Comparison of ENCODE assay signal across 11 cellular contexts in genomic region chr1:21295545-21295944, GRCh38. TPM values are rescaled to one million over a fixed set of nuclear protein-coding genes. Genes with fewer than 3 reads are reported as not detected.
DNase-seq lines count a peak whose midpoint lies in the region; ATAC-seq and TF ChIP-seq lines count a peak whose summit lies in the region.
"Had no signal": no experiment of that assay in that cellular context is flagged by ENCODE, and none has a peak within 500 bp of the region (broad histone marks: within the 10 kb centered on the region; RNA-seq: fewer than 3 reads in every experiment).

No MANE protein-coding gene starts in this region.

- H3K36me3 Mint-ChIP-seq in activated CD4-positive, alpha-beta T cell treated with anti-CD3 and anti-CD28 coated beads for 36 hours (ENCODE audit: low read depth), result peaks cover 30% of the 10 kb centered on the region
- H3K36me3 Mint-ChIP-seq in T-helper 17 cell (ENCODE audit: low read depth), result peaks cover 2% of the 10 kb centered on the region
- no peaks in the 10 kb centered on the region for H3K36me3 Mint-ChIP-seq in mesothelial cell of epicardium

- no peaks in the 10 kb centered on the region for H3K27me3 Mint-ChIP-seq in activated CD4-positive, alpha-beta T cell treated with anti-CD3 and anti-CD28 coated beads for 36 hours
- no peaks in the 10 kb centered on the region for H3K27me3 Mint-ChIP-seq in T-helper 17 cell
- no peaks in the 10 kb centered on the region for H3K27me3 Mint-ChIP-seq in mesothelial cell of epicardium (ENCODE audit: low read depth)

- peak overlapping the region; percentile 21 for H3K4me3 Mint-ChIP-seq in activated CD4-positive, alpha-beta T cell treated with anti-CD3 and anti-CD28 coated beads for 36 hours
- H3K4me3 Mint-ChIP-seq in T-helper 17 cell (peak overlapping the region; percentile 63), mesothelial cell of epicardium (no peak overlapping the region)

- intact Hi-C loops in activated CD4-positive, alpha-beta T cell treated with anti-CD3 and anti-CD28 coated beads for 36 hours (cut with DNase I, micrococcal nuclease), result loop anchor here (2.0 to 5.0 kb wide), 3 partner anchors 15 to 757 kb away; partner anchors contain the start of gene CDC42 (in 1 of the 2)

- POLR2A ChIA-PET in activated CD4-positive, alpha-beta T cell treated with anti-CD3 and anti-CD28 coated beads for 36 hours (lab: Charles Lee), result interaction anchor here (0.6 to 4.6 kb wide), 4 partner anchors 30 to 1903 kb away, joined by 4 to 62 read pairs (median 6); no protein-coding TSS in a partner anchor

- CTCF ChIA-PET in activated CD4-positive, alpha-beta T cell treated with anti-CD3 and anti-CD28 coated beads for 36 hours (lab: Charles Lee), result interaction anchor here (0.6 to 3.3 kb wide), 8 partner anchors 25 to 73 kb away, joined by 3 to 29 read pairs (median 4); no protein-coding TSS in a partner anchor

- no peaks in the 10 kb centered on the region for H3K9me3 ChIP-seq in T-helper 17 cell (ENCODE audit: control insufficient read depth, low read length, poor library complexity, severe bottlenecking)
- H3K9me3 ChIP-seq in stomach smooth muscle (ENCODE audit: control insufficient read depth in 2 of 2, low read length in 2 of 2), result no peaks in the 10 kb centered on the region
- H3K9me3 ChIP-seq: testis had no signal

- no peaks in the 10 kb centered on the region for H3K9me3 Mint-ChIP-seq in activated CD4-positive, alpha-beta T cell treated with anti-CD3 and anti-CD28 coated beads for 36 hours (ENCODE audit: low read depth)
- no peaks in the 10 kb centered on the region for H3K9me3 Mint-ChIP-seq in mesothelial cell of epicardium

- peak overlapping the region; percentile 97 for H3K27ac Mint-ChIP-seq in activated CD4-positive, alpha-beta T cell treated with anti-CD3 and anti-CD28 coated beads for 36 hours
- peak overlapping the region; percentile 100 for H3K27ac Mint-ChIP-seq in T-helper 17 cell
- no peak overlapping the region for H3K27ac Mint-ChIP-seq in mesothelial cell of epicardium

- H3K36me3 ChIP-seq in stomach smooth muscle (ENCODE audit: control insufficient read depth in 2 of 2, insufficient read depth in 2 of 2, low read length in 2 of 2), result peaks cover 0 to 5% of the 10 kb centered on the region in 2 donors

- peaks cover 93% of the 10 kb centered on the region for H3K4me1 Mint-ChIP-seq in activated CD4-positive, alpha-beta T cell treated with anti-CD3 and anti-CD28 coated beads for 36 hours
- H3K4me1 Mint-ChIP-seq in T-helper 17 cell (peaks cover 60% of the 10 kb centered on the region), mesothelial cell of epicardium (peaks cover 11% of the 10 kb centered on the region)

- H3K4me3 ChIP-seq in stomach smooth muscle (ENCODE audit: low read length in 2 of 2), result no peak overlapping the region
- H3K4me3 ChIP-seq: testis had no signal

- peak overlapping the region in 1 of 2 donors; percentile 42 for H3K9ac ChIP-seq in stomach smooth muscle (ENCODE audit: low read length in 2 of 2)

- no peaks in the 10 kb centered on the region for H3K27me3 ChIP-seq in foreskin keratinocyte
- no peaks in the 10 kb centered on the region for H3K27me3 ChIP-seq in stomach smooth muscle (ENCODE audit: control insufficient read depth in 1 of 2, insufficient read depth in 2 of 2, low read length in 2 of 2)
- H3K27me3 ChIP-seq: testis had no signal

- no peak for ATAC-seq in activated CD4-positive, alpha-beta T cell treated with anti-CD3 and anti-CD28 coated beads for 36 hours
- ATAC-seq in T-helper 17 cell (no peak), foreskin keratinocyte (no peak)
- ATAC-seq: esophagus mucosa had no signal

- TF ChIP-seq CTCF in foreskin keratinocyte (conservative IDR thresholded peaks at IDR 0.05) (no peak), mesothelial cell of epicardium (IDR thresholded peaks at IDR 0.05; ENCODE audit: unreplicated experiment) (no peak)

- H3K27ac ChIP-seq in foreskin keratinocyte, result peak overlapping the region; percentile 42
- peak overlapping the region; percentile 24 for H3K27ac ChIP-seq in stomach smooth muscle (ENCODE audit: low read length)
- H3K27ac ChIP-seq: testis had no signal

- peaks cover 7% of the 10 kb centered on the region for H3K4me1 ChIP-seq in foreskin keratinocyte
- H3K4me1 ChIP-seq in stomach smooth muscle (ENCODE audit: control insufficient read depth, insufficient read depth, low read length), result peaks cover 60% of the 10 kb centered on the region

- no peak for DNase-seq in activated CD4-positive, alpha-beta T cell treated with anti-CD3 and anti-CD28 coated beads for 36 hours
- DNase-seq in activated CD4-positive, alpha-beta T cell treated with anti-CD3 and anti-CD28 coated beads for 48 hours, result no peak
- DNase-seq in T-helper 17 cell, result no peak
- no peak for DNase-seq in foreskin keratinocyte
- DNase-seq in mesothelial cell of epicardium (ENCODE audit: low spot score in 2 of 2, unreplicated experiment in 2 of 2), result no peak
- no peak for DNase-seq in NCI-H510A treated with DMSO at 0.1 percent for 48 hours (lab: John Stamatoyannopoulos, UW)
- DNase-seq in anterior cingulate cortex (lab: John Stamatoyannopoulos, UW), result no peak
- DNase-seq: NCI-H2227 treated with DMSO at 0.1 percent for 48 hours, testis had no signal

RNA-seq across cellular contexts. Expression of gene ECE1, which starts 5.3 kb away (rescaled TPM):
- total RNA-seq in activated CD4-positive, alpha-beta T cell treated with anti-CD3 and anti-CD28 coated beads for 36 hours, result 100 to 1,000 TPM; 130 to 162 TPM
- total RNA-seq in T-helper 17 cell (100 to 1,000 TPM; 116 to 117 TPM), foreskin keratinocyte (51.1 and 63.5 TPM in 2 replicates), mesothelial cell of epicardium (39.3 to 41.8 TPM (median 41.1 TPM) in 3 replicates)
- polyA plus RNA-seq in foreskin keratinocyte, result 28.0 and 34.0 TPM in 2 replicates
